In genomic region chr6:119301429-119301828, GRCh38 we compare ENCODE assay signal across 34 cellular contexts.
"Had no signal": no experiment of that assay in that cellular context is flagged by ENCODE, and none has a peak within 500 bp of the region (broad histone marks: within the 10 kb centered on the region; RNA-seq: fewer than 3 reads in every experiment).

No MANE protein-coding gene starts in this region.

- H3K27me3 ChIP-seq: adrenal gland, ascending aorta, body of pancreas, brain microvascular endothelial cell, breast epithelium, cardiac muscle cell had no signal

- H3K4me3 ChIP-seq: adrenal gland, ascending aorta, body of pancreas, breast epithelium, cardiac muscle cell had no signal

- FAIRE-seq: astrocyte, bronchial epithelial cell had no signal

- H3K36me3 ChIP-seq: brain microvascular endothelial cell, breast epithelium, cardiac muscle cell had no signal

- H3K9me3 ChIP-seq: adrenal gland, ascending aorta, body of pancreas, breast epithelium had no signal

- H3K27ac ChIP-seq: adrenal gland, ascending aorta, body of pancreas, brain microvascular endothelial cell, breast epithelium, cardiac muscle cell had no signal

- H3K4me1 ChIP-seq: breast epithelium had no signal

- DNase-seq: activated effector memory CD4-positive, alpha-beta T cell treated with anti-CD3 and anti-CD28 coated beads, Interleukin-2, amount 50 U/mL, for 16 hours; activated effector memory CD4-positive, alpha-beta T cell treated with Interleukin-2 at 50 U/mL for 16 hours; activated gamma-delta T cell; activated gamma-delta T cell treated with Interleukin-2 at 50 U/mL for 16 hours; activated naive CD4-positive, alpha-beta T cell; activated naive CD4-positive, alpha-beta T cell treated with anti-CD3 and anti-CD28 coated beads for 36 hours; activated naive CD4-positive, alpha-beta T cell treated with anti-CD3 and anti-CD28 coated beads, Interleukin-2, amount 10 ng/mL, durations not matched to agents 7 days and 5 days; activated naive CD4-positive, alpha-beta T cell treated with anti-CD3 and anti-CD28 coated beads, Interleukin-2, amount 50 U/mL, for 16 hours; activated naive CD4-positive, alpha-beta T cell treated with Interleukin-2 at 50 U/mL for 16 hours; activated naive CD8-positive, alpha-beta T cell treated with anti-CD3 and anti-CD28 coated beads for 36 hours; activated naive CD8-positive, alpha-beta T cell treated with anti-CD3 and anti-CD28 coated beads, Interleukin-2, amount 10 ng/mL, durations not matched to agents 7 days and 5 days; activated naive CD8-positive, alpha-beta T cell treated with anti-CD3 and anti-CD28 coated beads, Interleukin-2, amount 50 U/mL, for 24 hours; activated T-cell treated with anti-CD3 and anti-CD28 coated beads, Interleukin-2, amount 50 U/mL, for 1 hour; activated T-cell treated with anti-CD3 and anti-CD28 coated beads, Interleukin-2, amount 50 U/mL, for 24 hours; activated T-cell treated with anti-CD3 and anti-CD28 coated beads, Interleukin-2, amount 50 U/mL, for 4 hours; activated T-cell treated with anti-CD3 and anti-CD28 coated beads, Interleukin-2, amount 50 U/mL, for 48 hours; activated T-cell treated with anti-CD3 and anti-CD28 coated beads, Interleukin-2, amount 50 U/mL, for 72 hours; adrenal gland; amniotic stem cell; amygdala; anterior cingulate cortex; aorta; body of pancreas; brain microvascular endothelial cell; caudate nucleus; central memory CD4-positive, alpha-beta T cell; cerebellar nuclear complex had no signal

- ATAC-seq: activated naive CD4-positive, alpha-beta T cell treated with anti-CD3 and anti-CD28 coated beads, Interleukin-2, amount 50 U/mL, for 72 hours; activated naive CD8-positive, alpha-beta T cell treated with anti-CD3 and anti-CD28 coated beads, Interleukin-2, amount 50 U/mL, for 24 hours; activated T-cell treated with anti-CD3 and anti-CD28 coated beads, Interleukin-2, amount 50 U/mL, for 4 hours; activated T-cell treated with anti-CD3 and anti-CD28 coated beads, Interleukin-2, amount 50 U/mL, for 72 hours; activated T-helper 17 cell treated with anti-CD3 and anti-CD28 coated beads, Interleukin-2, amount 50 U/mL, for 72 hours; body of pancreas had no signal
